Comparison of ENCODE assay signal across 8 cellular contexts in genomic region chr3:130110622-130111169, GRCh38. TPM values are rescaled to one million over a fixed set of nuclear protein-coding genes. Genes with fewer than 3 reads are reported as not detected.
DNase-seq lines count a peak whose midpoint lies in the region; FAIRE-seq and TF ChIP-seq lines count a peak whose summit lies in the region.
"Not testable (repeated sequence)": the region's sequence is repeated elsewhere in the genome, so short reads cannot be mapped to it uniquely, and the experiment has no call there.

No MANE protein-coding gene starts in this region.

- H3K79me1 ChIP-seq in trophoblast cell (ENCODE audit: low read length), result not testable (repeated sequence)

- TF ChIP-seq CTCF in LNCaP clone FGC (IDR thresholded peaks at IDR 0.05; ENCODE audit: control insufficient read depth, extremely low read depth, insufficient read depth); RWPE1 (conservative IDR thresholded peaks at IDR 0.05; ENCODE audit: low read depth); endodermal cell (conservative IDR thresholded peaks at IDR 0.05); kidney (IDR thresholded peaks at IDR 0.05; ENCODE audit: borderline replicate concordance, extremely low read depth, insufficient read depth); tibial nerve (IDR thresholded peaks at IDR 0.05): not testable (repeated sequence)

- peaks cover 15% of the 10 kb centered on the region for H3K4me1 Mint-ChIP-seq in endodermal cell

- TF ChIP-seq POLR2A in tibial nerve (IDR thresholded peaks at IDR 0.05), result not testable (repeated sequence)

- H3K27me3 Mint-ChIP-seq in endodermal cell (ENCODE audit: insufficient read depth), result not testable (repeated sequence)

- H3K4me2 ChIP-seq in trophoblast cell (ENCODE audit: low read length), result peak overlapping the region; percentile 84

- peak overlapping the region; percentile 86 for H3K4me3 ChIP-seq in LNCaP clone FGC (ENCODE audit: low read depth, low read length)
- peak overlapping the region; percentile 83 for H3K4me3 ChIP-seq in endodermal cell (ENCODE audit: low read length)
- H3K4me3 ChIP-seq in kidney (ENCODE audit: low read length in 2 of 2), result peak overlapping the region; percentile 52 to 72
- peak overlapping the region; percentile 86 for H3K4me3 ChIP-seq in trophoblast cell (ENCODE audit: low read depth, low read length)
- peak overlapping the region; percentile 44 to 82 (median 76) for H3K4me3 ChIP-seq in tibial nerve

- H3K9ac ChIP-seq in endodermal cell (ENCODE audit: extremely low read depth, low read length, poor library complexity, severe bottlenecking) (peak overlapping the region; percentile 34), kidney (ENCODE audit: low read length in 2 of 2) (peak overlapping the region in 1 of 2 donors; percentile 26), trophoblast cell (ENCODE audit: low read length) (peak overlapping the region; percentile 24)

- not testable (repeated sequence) for H3K27me3 ChIP-seq in endodermal cell (ENCODE audit: control insufficient read depth, insufficient read depth, low read length, poor library complexity, severe bottlenecking); trophoblast cell (ENCODE audit: insufficient read depth, low read length); tibial nerve

- not testable (repeated sequence) for H3K36me3 ChIP-seq in endodermal cell (ENCODE audit: control insufficient read depth, insufficient read depth, low read length); kidney (ENCODE audit: control insufficient read depth in 1 of 2, insufficient read depth in 2 of 2, low read length in 2 of 2); trophoblast cell (ENCODE audit: control insufficient read depth in 1 of 2, insufficient read depth in 2 of 2, low read length in 2 of 2); tibial nerve

- intact Hi-C loops in kidney (cut with DNase I), result not testable (repeated sequence)

- 0 to 1% methylated on average over 4 to 16 of the region's 17 CpGs for WGBS in endodermal cell (ENCODE audit: insufficient coverage in 1 of 2, insufficient read length in 1 of 2), 2 experiments
- no CpG with 5 or more reads among the region's 17 CpGs for WGBS in trophoblast cell (ENCODE audit: extremely low coverage, insufficient coverage, insufficient read length)
- WGBS in tibial nerve, 2 donors, result 2 to 5% methylated on average over 10 to 12 of the region's 17 CpGs

- H3K23ac ChIP-seq in trophoblast cell (ENCODE audit: low read length), result not testable (repeated sequence)

- TF ChIP-seq EP300 in tibial nerve (IDR thresholded peaks at IDR 0.05), result not testable (repeated sequence)

- FAIRE-seq in kidney (lab: Jason Lieb, UNC), result not testable (repeated sequence)

- not testable (repeated sequence) for H3K4ac ChIP-seq in trophoblast cell (ENCODE audit: low read depth, low read length)

- not testable (repeated sequence) for H4K12ac ChIP-seq in trophoblast cell (ENCODE audit: low read depth, low read length)

- not testable (repeated sequence) for H3K79me2 ChIP-seq in trophoblast cell (ENCODE audit: control insufficient read depth, insufficient read depth, low read length, poor library complexity)

- peak overlapping the region; percentile 81 for H3K27ac ChIP-seq in RWPE1
- peak overlapping the region; percentile 32 for H3K27ac ChIP-seq in endodermal cell (ENCODE audit: low read depth, low read length)
- peak overlapping the region in 1 of 2 donors; percentile 60 for H3K27ac ChIP-seq in kidney (ENCODE audit: low read depth in 2 of 2, low read length in 2 of 2)
- H3K27ac ChIP-seq in trophoblast cell (ENCODE audit: low read depth, low read length), result peak overlapping the region; percentile 5
- peak overlapping the region; percentile 2 to 91 (median 82) for H3K27ac ChIP-seq in tibial nerve

- H2BK5ac ChIP-seq in trophoblast cell (ENCODE audit: low read depth, low read length, poor library complexity), result not testable (repeated sequence)

- peak overlapping the region; percentile 76 for H4K8ac ChIP-seq in trophoblast cell (ENCODE audit: low read depth, low read length)

- peak overlapping the region; percentile 44 for H3K14ac ChIP-seq in trophoblast cell (ENCODE audit: low read length)

- CTCF ChIA-PET in RWPE1 (lab: Yijun Ruan, JAX), result not testable (repeated sequence)

- not testable (repeated sequence) for H3K9me3 ChIP-seq in endodermal cell (ENCODE audit: control insufficient read depth, low read length); kidney (ENCODE audit: control insufficient read depth in 1 of 2, low read length in 2 of 2); trophoblast cell (ENCODE audit: insufficient read depth, low read depth, low read length); tibial nerve

- not testable (repeated sequence) for H3K4me1 ChIP-seq in endodermal cell (ENCODE audit: control insufficient read depth, insufficient read depth, low read length); kidney (ENCODE audit: control insufficient read depth in 1 of 2, insufficient read depth in 1 of 2, low read depth in 1 of 2, low read length in 2 of 2); trophoblast cell (ENCODE audit: control insufficient read depth in 1 of 2, insufficient read depth in 2 of 2, low read length in 2 of 2)
- peaks cover 0 to 17% (median 2%) of the 10 kb centered on the region in 4 donors for H3K4me1 ChIP-seq in tibial nerve

- H2AFZ ChIP-seq in trophoblast cell (ENCODE audit: insufficient read depth, low read length, poor library complexity), result peak overlapping the region; percentile 83

- peak overlapping the region; percentile 64 for H3K18ac ChIP-seq in trophoblast cell (ENCODE audit: low read length)

- H3K4me3 Mint-ChIP-seq in endodermal cell, result peak overlapping the region; percentile 84

- H4K91ac ChIP-seq in trophoblast cell (ENCODE audit: low read depth, low read length), result peak overlapping the region; percentile 70

- peak overlapping the region; percentile 93 for H3K27ac Mint-ChIP-seq in endodermal cell

- not testable (repeated sequence) for H2AK5ac ChIP-seq in trophoblast cell (ENCODE audit: low read length)

- H2BK120ac ChIP-seq in trophoblast cell (ENCODE audit: insufficient read depth, low read length, poor library complexity), result peak overlapping the region; percentile 33

- POLR2A ChIA-PET in RWPE1 (lab: Yijun Ruan, JAX; ENCODE audit: low non-redundant PET), result not testable (repeated sequence)

- H3K9me3 Mint-ChIP-seq in endodermal cell, result not testable (repeated sequence)

- not testable (repeated sequence) for H2BK12ac ChIP-seq in trophoblast cell (ENCODE audit: low read length)

- DNase-seq in Daoy (ENCODE audit: low read depth) (peak; percentile 71), endodermal cell (peak; percentile 64), trophoblast cell (peak in 1 of 2 donors; percentile 20), tibial nerve (ENCODE audit: low spot score in 2 of 2) (peak in 1 of 2 donors; percentile 16)
- DNase-seq in LNCaP clone FGC (ENCODE audit: low read depth); RWPE1 (ENCODE audit: low spot score); kidney: not testable (repeated sequence)
- peak; percentile 21 for DNase-seq in activated naive CD4-positive, alpha-beta T cell treated with Interleukin-2 at 50 U/mL for 16 hours

- H3K36me3 Mint-ChIP-seq in endodermal cell (ENCODE audit: low read depth), result peaks cover 15% of the 10 kb centered on the region

RNA-seq across cellular contexts. Expression of gene ALG1L2, which starts 29.1 kb away (rescaled TPM):
- total RNA-seq in Daoy (2014; rRNA removed; shearing (Covaris generic)), result not detected in 2 replicates
- total RNA-seq in endodermal cell, result 10 to 100 TPM in 1 of 2 donors, 1 to 10 TPM in 1; 5.2 to 10.1 TPM
- polyA plus RNA-seq in endodermal cell (2013, experiment 1 of 2), result 0.93 TPM
- polyA plus RNA-seq in endodermal cell (2013, experiment 2 of 2), result 0.87 TPM
- total RNA-seq in kidney, result 0.82 TPM
- not detected for polyA plus RNA-seq in kidney (ENCODE audit: insufficient read depth, low read depth, low replicate concordance)
- polyA plus RNA-seq in trophoblast cell (2013), result 0.18 TPM in 1 of 2 replicates, not detected in the other
- total RNA-seq in tibial nerve, result not detected
